ENCODE assay signal across 9 cellular contexts in genomic region chr1:44785501-44786137, GRCh38. TPM values are rescaled to one million over a fixed set of nuclear protein-coding genes. Genes with fewer than 3 reads are reported as not detected.
DNase-seq lines count a peak whose midpoint lies in the region; ATAC-seq and TF ChIP-seq lines count a peak whose summit lies in the region.
"Had no signal": no experiment of that assay in that cellular context is flagged by ENCODE, and none has a peak within 500 bp of the region (broad histone marks: within the 10 kb centered on the region; RNA-seq: fewer than 3 reads in every experiment).

No MANE protein-coding gene starts in this region.

- intact Hi-C loops in natural killer cell (cut with micrococcal nuclease): loop anchor here (1.0 to 5.0 kb wide), 2 partner anchors 34 to 52 kb away; no protein-coding TSS in a partner anchor

- no peaks in the 10 kb centered on the region for H3K27me3 Mint-ChIP-seq in natural killer cell (ENCODE audit: low read depth in 2 of 2)

- H3K4me3 ChIP-seq in ACC112 (ENCODE audit: low read depth, low read length) (peak overlapping the region; percentile 72), coronary artery (peak overlapping the region; percentile 76)

- no peak overlapping the region for H3K27ac ChIP-seq in ACC112 (ENCODE audit: low read depth, low read length)
- H3K27ac ChIP-seq in coronary artery: peak overlapping the region; percentile 56 to 81

- DNase-seq in coronary artery (ENCODE audit: low spot score) (no peak), natural killer cell (no peak), NCI-H526 treated with DMSO at 0.1 percent for 48 hours (lab: John Stamatoyannopoulos, UW) (no peak), UCSD-AML1 (lab: John Stamatoyannopoulos, UW; ENCODE audit: unreplicated experiment) (no peak)
- DNase-seq: DND-41 had no signal

- no peak for TF ChIP-seq CTCF in coronary artery (IDR thresholded peaks at IDR 0.05)
- no peak for TF ChIP-seq CTCF in natural killer cell (IDR thresholded peaks at IDR 0.05)

- no peaks in the 10 kb centered on the region for H3K36me3 Mint-ChIP-seq in natural killer cell

- peak overlapping the region; percentile 62 to 80 for H3K27ac Mint-ChIP-seq in natural killer cell

- no peaks in the 10 kb centered on the region for H3K27me3 ChIP-seq in ACC112 (ENCODE audit: insufficient read depth, low read length)

- peak overlapping the region; percentile 75 for H3K4me3 Mint-ChIP-seq in natural killer cell

- H3K36me3 ChIP-seq in ACC112 (ENCODE audit: insufficient read depth, low read length): no peaks in the 10 kb centered on the region; the same call in 1 of the 2 replicates

- no peaks in the 10 kb centered on the region for H3K79me2 ChIP-seq in ACC112 (ENCODE audit: control insufficient read depth, insufficient read depth, low read length, unreplicated experiment)

- peaks cover 12% of the 10 kb centered on the region for H3K4me1 ChIP-seq in ACC112 (ENCODE audit: control insufficient read depth, insufficient read depth, low read length, unreplicated experiment)

- H2AFZ ChIP-seq in ACC112 (ENCODE audit: low read length, unreplicated experiment): no peak overlapping the region

- H3K4me1 Mint-ChIP-seq in natural killer cell: peaks cover 21 to 26% of the 10 kb centered on the region in 2 donors

- peak; percentile 7 for ATAC-seq in HG02759 (IDR thresholded peaks at IDR 0.05; ENCODE audit: unreplicated experiment)
- ATAC-seq in natural killer cell: no peak
- no peak for ATAC-seq in GM21447 (IDR thresholded peaks at IDR 0.05; ENCODE audit: unreplicated experiment)
- ATAC-seq in HG02981 (IDR thresholded peaks at IDR 0.05; ENCODE audit: unreplicated experiment): no peak

- no peaks in the 10 kb centered on the region for H3K9me3 Mint-ChIP-seq in natural killer cell

RNA-seq across cellular contexts. Expression of gene BEST4, which starts 2.4 kb away (rescaled TPM):
- total RNA-seq in natural killer cell: under 1 TPM; 0.18 to 0.33 (median 0.28) TPM

RNA-seq across cellular contexts. Expression of gene RPS8, which starts 10.3 kb away (rescaled TPM):
- total RNA-seq in natural killer cell: 1,000 to 10,000 TPM in 2 of 3 donors, 100 to 1,000 TPM in 1; 848 to 1,092 (median 1,009) TPM

RNA-seq across cellular contexts. Expression of gene PLK3, which starts 14.6 kb away (rescaled TPM):
- total RNA-seq in natural killer cell: 10 to 100 TPM; 39.5 to 89.2 (median 78.1) TPM

RNA-seq across cellular contexts. Expression of gene DYNLT4, which starts 21.5 kb away (rescaled TPM):
- total RNA-seq in natural killer cell: 1 to 10 TPM in 1 of 3 donors, under 1 TPM in 1, not detected in 1; 0.96 to 1.2 TPM

RNA-seq across cellular contexts. Expression of gene BTBD19, which starts 22.7 kb away (rescaled TPM):
- 1 to 10 TPM; 4.4 to 5.7 (median 4.9) TPM for total RNA-seq in natural killer cell
